1 cellular context compared by ENCODE assay signal in genomic region chr4:46839128-46839527, GRCh38.
TF ChIP-seq lines count a peak whose summit lies in the region.

No MANE protein-coding gene starts in this region.

TF ChIP-seq in WTC11, 78 proteins besides CTCF, POLR2A, EP300 and RAD21 (continued from another document):
- TF ChIP-seq PRDM15 (CRISPR knock-in tag; IDR thresholded peaks at IDR 0.05) = peak; percentile 72
- TF ChIP-seq SMAD3 (CRISPR knock-in tag; IDR thresholded peaks at IDR 0.05; ENCODE audit: borderline replicate concordance) = no peak
- no peak for TF ChIP-seq ATF3 (CRISPR knock-in tag; conservative IDR thresholded peaks at IDR 0.05)
TF ChIP-seq in WTC11: peak in this region for 2.
